In the genomic region with DNA sequence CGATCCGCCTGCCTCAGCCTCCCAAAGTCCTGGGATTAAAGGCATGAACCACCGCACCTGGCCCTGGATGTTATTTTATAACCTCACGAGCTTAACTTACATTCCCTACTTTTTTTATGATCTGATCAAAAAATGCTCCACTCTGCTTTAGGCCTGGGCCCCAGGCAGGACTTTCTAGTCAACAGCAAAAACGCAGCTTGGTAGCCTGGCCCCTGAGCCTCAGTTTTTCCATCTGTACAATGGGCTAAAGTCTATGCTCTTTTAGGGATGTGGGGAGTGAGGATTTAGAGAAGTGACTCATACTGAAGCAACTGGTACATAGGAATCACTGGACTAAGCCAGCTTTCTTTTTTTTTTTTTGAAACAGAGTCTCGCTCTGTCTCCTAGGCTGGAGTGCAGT, we compare ENCODE assay signal across 2 cellular contexts.
TF ChIP-seq lines count a peak whose summit lies in the region.

No MANE protein-coding gene starts in this region.

TF ChIP-seq in K562, 482 proteins besides CTCF, POLR2A, EP300 and RAD21 (continues in another document):
- TF ChIP-seq ZNF121 (CRISPR knock-in tag; conservative IDR thresholded peaks at IDR 0.05), result no peak; the same call in 1 of the 2 replicates
- no peak for TF ChIP-seq CAMTA2 (CRISPR knock-in tag; conservative IDR thresholded peaks at IDR 0.05)
- no peak for TF ChIP-seq TBP (optimal IDR thresholded peaks at IDR 0.05; ENCODE audit: low read depth, low read length)
- TF ChIP-seq CTBP1 (IDR thresholded peaks at IDR 0.05; ENCODE audit: borderline replicate concordance), result no peak
- TF ChIP-seq TBL1XR1 (IDR thresholded peaks at IDR 0.05; ENCODE audit: low read length in 2 of 2), result no peak
- no peak for TF ChIP-seq NFIX (CRISPR knock-in tag; IDR thresholded peaks at IDR 0.05; ENCODE audit: low read depth)
- TF ChIP-seq CREM (IDR thresholded peaks at IDR 0.05; ENCODE audit: low read depth), result no peak
- TF ChIP-seq RBM25 (IDR thresholded peaks at IDR 0.05; ENCODE audit: low read depth, low read length, severe bottlenecking), result peak; percentile 86
- TF ChIP-seq CHD4 (IDR thresholded peaks at IDR 0.05; ENCODE audit: insufficient read depth, insufficient replicate concordance, low read depth, low read length, poor library complexity, severe bottlenecking), result peak; percentile 69
- no peak for TF ChIP-seq NRF1 (conservative IDR thresholded peaks at IDR 0.05 in 1 of 2, IDR thresholded peaks at IDR 0.05 in 1 of 2)
- TF ChIP-seq GATAD2B (IDR thresholded peaks at IDR 0.05; ENCODE audit: borderline replicate concordance), result no peak
- TF ChIP-seq NR2C1 (IDR thresholded peaks at IDR 0.05), result no peak
- no peak for TF ChIP-seq NR2C1 (tag; IDR thresholded peaks at IDR 0.05)
- no peak for TF ChIP-seq PRPF4 (IDR thresholded peaks at IDR 0.05; ENCODE audit: insufficient read depth, low read depth, low read length, poor library complexity, severe bottlenecking)
- TF ChIP-seq KAT7 (CRISPR knock-in tag; IDR thresholded peaks at IDR 0.05; ENCODE audit: borderline replicate concordance), result no peak
- peak; percentile 75 for TF ChIP-seq ADNP (tag; IDR thresholded peaks at IDR 0.05)
- TF ChIP-seq KDM1A (IDR thresholded peaks at IDR 0.05), result 0 out of 4 replicates have a peak, but pooled peaks of 1 of the 2 experiments have one; percentile 38
- TF ChIP-seq, protein P1, sequence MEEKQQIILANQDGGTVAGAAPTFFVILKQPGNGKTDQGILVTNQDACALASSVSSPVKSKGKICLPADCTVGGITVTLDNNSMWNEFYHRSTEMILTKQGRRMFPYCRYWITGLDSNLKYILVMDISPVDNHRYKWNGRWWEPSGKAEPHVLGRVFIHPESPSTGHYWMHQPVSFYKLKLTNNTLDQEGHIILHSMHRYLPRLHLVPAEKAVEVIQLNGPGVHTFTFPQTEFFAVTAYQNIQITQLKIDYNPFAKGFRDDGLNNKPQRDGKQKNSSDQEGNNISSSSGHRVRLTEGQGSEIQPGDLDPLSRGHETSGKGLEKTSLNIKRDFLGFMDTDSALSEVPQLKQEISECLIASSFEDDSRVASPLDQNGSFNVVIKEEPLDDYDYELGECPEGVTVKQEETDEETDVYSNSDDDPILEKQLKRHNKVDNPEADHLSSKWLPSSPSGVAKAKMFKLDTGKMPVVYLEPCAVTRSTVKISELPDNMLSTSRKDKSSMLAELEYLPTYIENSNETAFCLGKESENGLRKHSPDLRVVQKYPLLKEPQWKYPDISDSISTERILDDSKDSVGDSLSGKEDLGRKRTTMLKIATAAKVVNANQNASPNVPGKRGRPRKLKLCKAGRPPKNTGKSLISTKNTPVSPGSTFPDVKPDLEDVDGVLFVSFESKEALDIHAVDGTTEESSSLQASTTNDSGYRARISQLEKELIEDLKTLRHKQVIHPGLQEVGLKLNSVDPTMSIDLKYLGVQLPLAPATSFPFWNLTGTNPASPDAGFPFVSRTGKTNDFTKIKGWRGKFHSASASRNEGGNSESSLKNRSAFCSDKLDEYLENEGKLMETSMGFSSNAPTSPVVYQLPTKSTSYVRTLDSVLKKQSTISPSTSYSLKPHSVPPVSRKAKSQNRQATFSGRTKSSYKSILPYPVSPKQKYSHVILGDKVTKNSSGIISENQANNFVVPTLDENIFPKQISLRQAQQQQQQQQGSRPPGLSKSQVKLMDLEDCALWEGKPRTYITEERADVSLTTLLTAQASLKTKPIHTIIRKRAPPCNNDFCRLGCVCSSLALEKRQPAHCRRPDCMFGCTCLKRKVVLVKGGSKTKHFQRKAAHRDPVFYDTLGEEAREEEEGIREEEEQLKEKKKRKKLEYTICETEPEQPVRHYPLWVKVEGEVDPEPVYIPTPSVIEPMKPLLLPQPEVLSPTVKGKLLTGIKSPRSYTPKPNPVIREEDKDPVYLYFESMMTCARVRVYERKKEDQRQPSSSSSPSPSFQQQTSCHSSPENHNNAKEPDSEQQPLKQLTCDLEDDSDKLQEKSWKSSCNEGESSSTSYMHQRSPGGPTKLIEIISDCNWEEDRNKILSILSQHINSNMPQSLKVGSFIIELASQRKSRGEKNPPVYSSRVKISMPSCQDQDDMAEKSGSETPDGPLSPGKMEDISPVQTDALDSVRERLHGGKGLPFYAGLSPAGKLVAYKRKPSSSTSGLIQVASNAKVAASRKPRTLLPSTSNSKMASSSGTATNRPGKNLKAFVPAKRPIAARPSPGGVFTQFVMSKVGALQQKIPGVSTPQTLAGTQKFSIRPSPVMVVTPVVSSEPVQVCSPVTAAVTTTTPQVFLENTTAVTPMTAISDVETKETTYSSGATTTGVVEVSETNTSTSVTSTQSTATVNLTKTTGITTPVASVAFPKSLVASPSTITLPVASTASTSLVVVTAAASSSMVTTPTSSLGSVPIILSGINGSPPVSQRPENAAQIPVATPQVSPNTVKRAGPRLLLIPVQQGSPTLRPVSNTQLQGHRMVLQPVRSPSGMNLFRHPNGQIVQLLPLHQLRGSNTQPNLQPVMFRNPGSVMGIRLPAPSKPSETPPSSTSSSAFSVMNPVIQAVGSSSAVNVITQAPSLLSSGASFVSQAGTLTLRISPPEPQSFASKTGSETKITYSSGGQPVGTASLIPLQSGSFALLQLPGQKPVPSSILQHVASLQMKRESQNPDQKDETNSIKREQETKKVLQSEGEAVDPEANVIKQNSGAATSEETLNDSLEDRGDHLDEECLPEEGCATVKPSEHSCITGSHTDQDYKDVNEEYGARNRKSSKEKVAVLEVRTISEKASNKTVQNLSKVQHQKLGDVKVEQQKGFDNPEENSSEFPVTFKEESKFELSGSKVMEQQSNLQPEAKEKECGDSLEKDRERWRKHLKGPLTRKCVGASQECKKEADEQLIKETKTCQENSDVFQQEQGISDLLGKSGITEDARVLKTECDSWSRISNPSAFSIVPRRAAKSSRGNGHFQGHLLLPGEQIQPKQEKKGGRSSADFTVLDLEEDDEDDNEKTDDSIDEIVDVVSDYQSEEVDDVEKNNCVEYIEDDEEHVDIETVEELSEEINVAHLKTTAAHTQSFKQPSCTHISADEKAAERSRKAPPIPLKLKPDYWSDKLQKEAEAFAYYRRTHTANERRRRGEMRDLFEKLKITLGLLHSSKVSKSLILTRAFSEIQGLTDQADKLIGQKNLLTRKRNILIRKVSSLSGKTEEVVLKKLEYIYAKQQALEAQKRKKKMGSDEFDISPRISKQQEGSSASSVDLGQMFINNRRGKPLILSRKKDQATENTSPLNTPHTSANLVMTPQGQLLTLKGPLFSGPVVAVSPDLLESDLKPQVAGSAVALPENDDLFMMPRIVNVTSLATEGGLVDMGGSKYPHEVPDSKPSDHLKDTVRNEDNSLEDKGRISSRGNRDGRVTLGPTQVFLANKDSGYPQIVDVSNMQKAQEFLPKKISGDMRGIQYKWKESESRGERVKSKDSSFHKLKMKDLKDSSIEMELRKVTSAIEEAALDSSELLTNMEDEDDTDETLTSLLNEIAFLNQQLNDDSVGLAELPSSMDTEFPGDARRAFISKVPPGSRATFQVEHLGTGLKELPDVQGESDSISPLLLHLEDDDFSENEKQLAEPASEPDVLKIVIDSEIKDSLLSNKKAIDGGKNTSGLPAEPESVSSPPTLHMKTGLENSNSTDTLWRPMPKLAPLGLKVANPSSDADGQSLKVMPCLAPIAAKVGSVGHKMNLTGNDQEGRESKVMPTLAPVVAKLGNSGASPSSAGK (IDR thresholded peaks at IDR 0.05), result no peak
- no peak for TF ChIP-seq CEBPB (tag; IDR thresholded peaks at IDR 0.05)
- TF ChIP-seq HMGN3 (IDR thresholded peaks at IDR 0.05; ENCODE audit: borderline replicate concordance, extremely low read depth, insufficient read length, low read depth, low read length), result no peak
- TF ChIP-seq TRIM28 (IDR thresholded peaks at IDR 0.05), result no peak
- 0 out of 2 replicates have a peak, but pooled peaks have one; percentile 54 for TF ChIP-seq HDAC2 (IDR thresholded peaks at IDR 0.05)

TF ChIP-seq in GM23338, 12 proteins besides CTCF, POLR2A, EP300 and RAD21:
- TF ChIP-seq EZH2 (IDR thresholded peaks at IDR 0.05; ENCODE audit: low read depth, unreplicated experiment), result no peak
